1 cellular context compared by ENCODE assay signal in the genomic region with DNA sequence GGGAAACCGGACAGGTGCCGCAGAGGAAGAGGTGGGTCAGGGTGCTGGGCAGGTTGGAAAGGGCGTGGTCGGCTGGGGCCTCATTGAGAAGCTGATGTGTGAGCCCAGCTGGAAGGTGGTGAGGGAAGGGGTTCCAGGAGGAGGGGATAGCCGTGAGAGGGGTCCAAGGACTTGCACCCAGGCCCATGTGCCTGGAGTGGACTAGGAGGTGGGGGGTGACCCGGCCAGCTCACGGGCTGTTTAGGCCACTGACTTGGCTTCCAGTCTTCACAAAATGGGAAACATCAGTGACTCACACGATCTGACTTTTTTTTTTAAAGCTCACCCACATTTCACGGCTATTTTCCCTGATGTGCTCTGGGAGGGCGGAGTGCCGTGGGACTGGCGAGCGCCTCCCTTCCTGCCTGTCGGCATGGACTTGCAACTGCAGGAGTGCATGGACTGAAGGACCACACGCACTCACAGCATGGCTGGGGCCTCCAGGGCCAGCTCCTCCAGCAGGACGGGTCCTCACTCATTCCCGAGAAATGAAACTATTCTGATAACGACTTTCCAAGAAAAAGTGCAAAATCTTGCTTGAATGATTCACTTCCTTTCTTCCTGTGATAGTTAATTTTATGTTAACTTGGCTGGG.
TF ChIP-seq lines count a peak whose summit lies in the region.

No MANE protein-coding gene starts in this region.

TF ChIP-seq in GM23338, 12 proteins besides CTCF, POLR2A, EP300 and RAD21 (continued from another document):
- TF ChIP-seq, protein P1, sequence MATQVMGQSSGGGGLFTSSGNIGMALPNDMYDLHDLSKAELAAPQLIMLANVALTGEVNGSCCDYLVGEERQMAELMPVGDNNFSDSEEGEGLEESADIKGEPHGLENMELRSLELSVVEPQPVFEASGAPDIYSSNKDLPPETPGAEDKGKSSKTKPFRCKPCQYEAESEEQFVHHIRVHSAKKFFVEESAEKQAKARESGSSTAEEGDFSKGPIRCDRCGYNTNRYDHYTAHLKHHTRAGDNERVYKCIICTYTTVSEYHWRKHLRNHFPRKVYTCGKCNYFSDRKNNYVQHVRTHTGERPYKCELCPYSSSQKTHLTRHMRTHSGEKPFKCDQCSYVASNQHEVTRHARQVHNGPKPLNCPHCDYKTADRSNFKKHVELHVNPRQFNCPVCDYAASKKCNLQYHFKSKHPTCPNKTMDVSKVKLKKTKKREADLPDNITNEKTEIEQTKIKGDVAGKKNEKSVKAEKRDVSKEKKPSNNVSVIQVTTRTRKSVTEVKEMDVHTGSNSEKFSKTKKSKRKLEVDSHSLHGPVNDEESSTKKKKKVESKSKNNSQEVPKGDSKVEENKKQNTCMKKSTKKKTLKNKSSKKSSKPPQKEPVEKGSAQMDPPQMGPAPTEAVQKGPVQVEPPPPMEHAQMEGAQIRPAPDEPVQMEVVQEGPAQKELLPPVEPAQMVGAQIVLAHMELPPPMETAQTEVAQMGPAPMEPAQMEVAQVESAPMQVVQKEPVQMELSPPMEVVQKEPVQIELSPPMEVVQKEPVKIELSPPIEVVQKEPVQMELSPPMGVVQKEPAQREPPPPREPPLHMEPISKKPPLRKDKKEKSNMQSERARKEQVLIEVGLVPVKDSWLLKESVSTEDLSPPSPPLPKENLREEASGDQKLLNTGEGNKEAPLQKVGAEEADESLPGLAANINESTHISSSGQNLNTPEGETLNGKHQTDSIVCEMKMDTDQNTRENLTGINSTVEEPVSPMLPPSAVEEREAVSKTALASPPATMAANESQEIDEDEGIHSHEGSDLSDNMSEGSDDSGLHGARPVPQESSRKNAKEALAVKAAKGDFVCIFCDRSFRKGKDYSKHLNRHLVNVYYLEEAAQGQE (IDR thresholded peaks at IDR 0.05; ENCODE audit: unreplicated experiment) = no peak
TF ChIP-seq in GM23338: peak in this region for 0.
